In the genomic region with DNA sequence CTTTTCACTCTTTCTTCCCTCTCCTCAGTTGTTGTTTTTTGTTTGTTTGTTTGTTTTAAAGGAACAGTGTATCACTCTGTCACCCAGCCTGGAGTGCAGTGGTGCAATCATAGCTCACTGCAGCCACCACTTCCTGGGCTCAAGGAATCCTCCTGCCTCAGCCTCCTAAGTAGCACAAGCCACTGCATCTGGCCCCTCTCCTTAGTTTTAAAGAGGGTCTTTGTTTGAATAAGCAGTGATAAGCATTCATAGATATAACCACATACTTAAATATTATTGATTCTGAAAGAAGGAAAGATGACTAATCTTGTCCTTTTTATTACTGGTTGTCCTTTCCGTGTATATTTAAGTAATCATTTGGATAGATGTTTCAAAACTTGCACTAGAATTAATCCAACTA, we compare ENCODE assay signal across 18 cellular contexts. TPM values are rescaled to one million over a fixed set of nuclear protein-coding genes. Genes with fewer than 3 reads are reported as not detected.
A peak's percentile ranks its signal among the peaks of the same experiment; 100 is the strongest.
DNase-seq lines count a peak whose midpoint lies in the region; ATAC-seq and TF ChIP-seq lines count a peak whose summit lies in the region.
"Had no signal": no experiment of that assay in that cellular context is flagged by ENCODE, and none has a peak within 500 bp of the region (broad histone marks: within the 10 kb centered on the region; RNA-seq: fewer than 3 reads in every experiment).

No MANE protein-coding gene starts in this region.

- no peaks in the 10 kb centered on the region for H3K9me3 ChIP-seq in right lobe of liver
- no peaks in the 10 kb centered on the region for H3K9me3 ChIP-seq in ovary
- H3K9me3 ChIP-seq: HAP-1, MG63 had no signal

- CTCF ChIA-PET in Calu3 (lab: Charles Lee): no interaction called here

- TF ChIP-seq CTCF in Calu3 (IDR thresholded peaks at IDR 0.05; ENCODE audit: unreplicated experiment) (no peak), right lobe of liver (IDR thresholded peaks at IDR 0.05) (no peak), ovary (IDR thresholded peaks at IDR 0.05) (no peak)

- H3K4me3 Mint-ChIP-seq in stimulated activated naive CD8-positive, alpha-beta T cell treated with anti-CD3 and anti-CD28 coated beads, Interleukin-15, Interleukin-2, amounts not matched to agents 100 ng/mL and 50 ng/mL, for 24 hours: peak overlapping the region; percentile 15
- no peak overlapping the region for H3K4me3 Mint-ChIP-seq in activated T-helper 1 cell treated with anti-CD3 and anti-CD28 coated beads, Interleukin-12 subunit alpha, Interleukin-12 subunit beta, Interleukin-2, Interleukin-4 antibody, amounts not matched to agents 30 ng/mL and 10 ng/mL and 1 ng/mL, durations not matched to agents 14 hours and 24 hours and 36 hours
- no peak overlapping the region for H3K4me3 Mint-ChIP-seq in immature natural killer cell
- peak overlapping the region; percentile 27 to 34 for H3K4me3 Mint-ChIP-seq in stimulated activated naive CD8-positive, alpha-beta T cell treated with anti-CD3 and anti-CD28 coated beads, Interleukin-15, amount 100 ng/mL, for 72 hours
- no peak overlapping the region for H3K4me3 Mint-ChIP-seq in Calu3 (ENCODE audit: low read depth, unreplicated experiment)

- no peaks in the 10 kb centered on the region for H3K9me3 Mint-ChIP-seq in stimulated activated naive CD8-positive, alpha-beta T cell treated with anti-CD3 and anti-CD28 coated beads, Interleukin-15, Interleukin-2, amounts not matched to agents 100 ng/mL and 50 ng/mL, for 24 hours
- no peaks in the 10 kb centered on the region for H3K9me3 Mint-ChIP-seq in activated T-helper 1 cell treated with anti-CD3 and anti-CD28 coated beads, Interleukin-12 subunit alpha, Interleukin-12 subunit beta, Interleukin-2, Interleukin-4 antibody, amounts not matched to agents 30 ng/mL and 10 ng/mL and 1 ng/mL, durations not matched to agents 14 hours and 24 hours and 36 hours
- no peaks in the 10 kb centered on the region for H3K9me3 Mint-ChIP-seq in immature natural killer cell
- no peaks in the 10 kb centered on the region for H3K9me3 Mint-ChIP-seq in stimulated activated naive CD8-positive, alpha-beta T cell treated with anti-CD3 and anti-CD28 coated beads, Interleukin-15, amount 100 ng/mL, for 72 hours
- no peaks in the 10 kb centered on the region for H3K9me3 Mint-ChIP-seq in Calu3 (ENCODE audit: low read depth, unreplicated experiment)

- peaks cover 33% of the 10 kb centered on the region for H3K4me1 Mint-ChIP-seq in stimulated activated naive CD8-positive, alpha-beta T cell treated with anti-CD3 and anti-CD28 coated beads, Interleukin-15, Interleukin-2, amounts not matched to agents 100 ng/mL and 50 ng/mL, for 24 hours (ENCODE audit: low read depth)
- peaks cover 25% of the 10 kb centered on the region for H3K4me1 Mint-ChIP-seq in activated T-helper 1 cell treated with anti-CD3 and anti-CD28 coated beads, Interleukin-12 subunit alpha, Interleukin-12 subunit beta, Interleukin-2, Interleukin-4 antibody, amounts not matched to agents 30 ng/mL and 10 ng/mL and 1 ng/mL, durations not matched to agents 14 hours and 24 hours and 36 hours (ENCODE audit: low read depth)
- peaks cover 14 to 22% of the 10 kb centered on the region in 2 donors for H3K4me1 Mint-ChIP-seq in immature natural killer cell
- H3K4me1 Mint-ChIP-seq in stimulated activated naive CD8-positive, alpha-beta T cell treated with anti-CD3 and anti-CD28 coated beads, Interleukin-15, amount 100 ng/mL, for 72 hours: peaks cover 33% of the 10 kb centered on the region
- peaks cover 9% of the 10 kb centered on the region for H3K4me1 Mint-ChIP-seq in Calu3 (ENCODE audit: low read depth, unreplicated experiment)

- H3K4me1 ChIP-seq in right lobe of liver: no peaks in the 10 kb centered on the region
- H3K4me1 ChIP-seq in ovary (ENCODE audit: insufficient read depth): peaks cover 2% of the 10 kb centered on the region
- H3K4me1 ChIP-seq: HAP-1 had no signal

- TF ChIP-seq EP300 in ovary (IDR thresholded peaks at IDR 0.05): no peak

- no TSS peak for BruUV-seq in Calu3 (replicated peaks; lab: Mats Ljungman, UMichigan)

- H3K27me3 ChIP-seq in right lobe of liver (no peaks in the 10 kb centered on the region), ovary (no peaks in the 10 kb centered on the region)
- H3K27me3 ChIP-seq: MG63 had no signal

- WGBS in right lobe of liver (ENCODE audit: insufficient coverage, low coverage, low lambda C conversion rate, missing lambda C conversion rate): 39% methylated on average over 1 of the region's 1 CpG
- 56 to 79% (median 63%) methylated on average over 1 of the region's 1 CpG for WGBS in ovary, 3 donors

- H3K27me3 Mint-ChIP-seq in stimulated activated naive CD8-positive, alpha-beta T cell treated with anti-CD3 and anti-CD28 coated beads, Interleukin-15, Interleukin-2, amounts not matched to agents 100 ng/mL and 50 ng/mL, for 24 hours: no peaks in the 10 kb centered on the region
- H3K27me3 Mint-ChIP-seq in activated T-helper 1 cell treated with anti-CD3 and anti-CD28 coated beads, Interleukin-12 subunit alpha, Interleukin-12 subunit beta, Interleukin-2, Interleukin-4 antibody, amounts not matched to agents 30 ng/mL and 10 ng/mL and 1 ng/mL, durations not matched to agents 14 hours and 24 hours and 36 hours (ENCODE audit: insufficient read depth): no peaks in the 10 kb centered on the region
- H3K27me3 Mint-ChIP-seq in immature natural killer cell (ENCODE audit: low read depth in 3 of 3): no peaks in the 10 kb centered on the region
- no peaks in the 10 kb centered on the region for H3K27me3 Mint-ChIP-seq in stimulated activated naive CD8-positive, alpha-beta T cell treated with anti-CD3 and anti-CD28 coated beads, Interleukin-15, amount 100 ng/mL, for 72 hours
- H3K27me3 Mint-ChIP-seq in Calu3 (ENCODE audit: unreplicated experiment): no peaks in the 10 kb centered on the region

- H3K27ac Mint-ChIP-seq in stimulated activated naive CD8-positive, alpha-beta T cell treated with anti-CD3 and anti-CD28 coated beads, Interleukin-15, Interleukin-2, amounts not matched to agents 100 ng/mL and 50 ng/mL, for 24 hours: peak overlapping the region; percentile 92
- H3K27ac Mint-ChIP-seq in activated T-helper 1 cell treated with anti-CD3 and anti-CD28 coated beads, Interleukin-12 subunit alpha, Interleukin-12 subunit beta, Interleukin-2, Interleukin-4 antibody, amounts not matched to agents 30 ng/mL and 10 ng/mL and 1 ng/mL, durations not matched to agents 14 hours and 24 hours and 36 hours: peak overlapping the region; percentile 82
- H3K27ac Mint-ChIP-seq in immature natural killer cell (peak overlapping the region in 4 of 6 donors; percentile 9 to 80 (median 44)), Calu3 (ENCODE audit: unreplicated experiment) (no peak overlapping the region)
- H3K27ac Mint-ChIP-seq in stimulated activated naive CD8-positive, alpha-beta T cell treated with anti-CD3 and anti-CD28 coated beads, Interleukin-15, amount 100 ng/mL, for 72 hours: peak overlapping the region in 1 of 2 donors; percentile 22

- DNase-seq in stimulated activated naive CD8-positive, alpha-beta T cell treated with anti-CD3 and anti-CD28 coated beads, Interleukin-15, Interleukin-2, amounts not matched to agents 100 U/mL and 50 U/mL, for 24 hours: no peak
- no peak for DNase-seq in activated T-helper 1 cell treated with anti-CD3 and anti-CD28 coated beads, Interleukin-12 subunit alpha, Interleukin-12 subunit beta, Interleukin-2, Interleukin-4 antibody, amounts not matched to agents 30 ng/mL and 10 ng/mL and 1 ng/mL, durations not matched to agents 14 hours and 24 hours and 36 hours (ENCODE audit: low spot score)
- DNase-seq in immature natural killer cell: no peak
- DNase-seq in stimulated activated naive CD8-positive, alpha-beta T cell treated with anti-CD3 and anti-CD28 coated beads, Interleukin-15, amount 100 ng/mL, for 72 hours: no peak
- DNase-seq in Calu3: no peak
- no peak for DNase-seq in right lobe of liver
- no peak for DNase-seq in ovary
- DNase-seq: ACHN, AML-193, IMR-90, Karpas-422, MG63, NCI-H1092, NCI-H146, NCI-H2081, NCI-H774 had no signal

- H3K4me3 ChIP-seq in right lobe of liver: no peak overlapping the region
- H3K4me3 ChIP-seq in ovary: no peak overlapping the region
- H3K4me3 ChIP-seq: HAP-1, MG63 had no signal

- ATAC-seq in stimulated activated naive CD8-positive, alpha-beta T cell treated with anti-CD3 and anti-CD28 coated beads, Interleukin-15, Interleukin-2, amounts not matched to agents 100 U/mL and 50 U/mL, for 24 hours: no peak
- ATAC-seq in stimulated activated naive CD8-positive, alpha-beta T cell treated with anti-CD3 and anti-CD28 coated beads, Interleukin-15, amount 100 ng/mL, for 72 hours: peak; percentile 33
- no peak for ATAC-seq in right lobe of liver

- intact Hi-C loops in activated T-helper 1 cell treated with anti-CD3 and anti-CD28 coated beads, Interleukin-12 subunit alpha, Interleukin-12 subunit beta, Interleukin-2, Interleukin-4 antibody, amounts not matched to agents 30 ng/mL and 10 ng/mL and 1 ng/mL, durations not matched to agents 14 hours and 24 hours and 36 hours (cut with micrococcal nuclease): loop anchor here (2.0 kb wide), 1 partner anchor 480 kb away; no protein-coding TSS in a partner anchor
- intact Hi-C loops in Calu3 (cut with micrococcal nuclease; ENCODE audit: unreplicated experiment): no loop called here
- intact Hi-C loops in right lobe of liver (cut with DNase I): no loop called here
- intact Hi-C loops in ovary (cut with DNase I): no loop called here

- TF ChIP-seq POLR2A in right lobe of liver (IDR thresholded peaks at IDR 0.05) (no peak), ovary (IDR thresholded peaks at IDR 0.05) (no peak)

- H3K36me3 Mint-ChIP-seq in stimulated activated naive CD8-positive, alpha-beta T cell treated with anti-CD3 and anti-CD28 coated beads, Interleukin-15, Interleukin-2, amounts not matched to agents 100 ng/mL and 50 ng/mL, for 24 hours (ENCODE audit: low read depth): peaks cover 69% of the 10 kb centered on the region
- peaks cover 55% of the 10 kb centered on the region for H3K36me3 Mint-ChIP-seq in activated T-helper 1 cell treated with anti-CD3 and anti-CD28 coated beads, Interleukin-12 subunit alpha, Interleukin-12 subunit beta, Interleukin-2, Interleukin-4 antibody, amounts not matched to agents 30 ng/mL and 10 ng/mL and 1 ng/mL, durations not matched to agents 14 hours and 24 hours and 36 hours (ENCODE audit: low read depth)
- peaks cover 15 to 49% (median 35%) of the 10 kb centered on the region in 3 donors for H3K36me3 Mint-ChIP-seq in immature natural killer cell
- peaks cover 10% of the 10 kb centered on the region for H3K36me3 Mint-ChIP-seq in Calu3 (ENCODE audit: insufficient read depth, unreplicated experiment)

- no peak overlapping the region for H3K27ac ChIP-seq in right lobe of liver
- H3K27ac ChIP-seq in ovary: no peak overlapping the region

- H3K36me3 ChIP-seq in right lobe of liver (peaks cover 0 to 71% (median 29%) of the 10 kb centered on the region in 4 donors), ovary (no peaks in the 10 kb centered on the region)

RNA-seq across cellular contexts. Expression of a gene that starts 26.7 kb away (rescaled TPM):
- total RNA-seq in activated T-helper 1 cell treated with anti-CD3 and anti-CD28 coated beads, Interleukin-12 subunit alpha, Interleukin-12 subunit beta, Interleukin-2, Interleukin-4 antibody, amounts not matched to agents 30 ng/mL and 10 ng/mL and 1 ng/mL, durations not matched to agents 14 hours and 24 hours and 36 hours: 40.3 and 42.4 TPM in 2 replicates
- 10 to 100 TPM; 24.2 to 67.6 (median 36.3) TPM for polyA plus RNA-seq in immature natural killer cell
- total RNA-seq in Calu3 (2022): 14.7 and 15.6 TPM in 2 replicates
- total RNA-seq in right lobe of liver: 10 to 100 TPM; 21.6 to 47.4 (median 29.2) TPM
- total RNA-seq in ovary: 10 to 100 TPM; 38.4 to 65.2 (median 46.1) TPM
- polyA plus RNA-seq in ovary: 10 to 100 TPM; 40.8 to 49.6 TPM

Comparison
In these comparisons a context has a peak if more than half of its experiments do, and no peak if none do; other contexts are left out.
1. H3K4me3 Mint-ChIP-seq: peak in stimulated activated naive CD8-positive, alpha-beta T cell treated with anti-CD3 and anti-CD28 coated beads, Interleukin-15, Interleukin-2, amounts not matched to agents 100 ng/mL and 50 ng/mL, for 24 hours (single experiment) and stimulated activated naive CD8-positive, alpha-beta T cell treated with anti-CD3 and anti-CD28 coated beads, Interleukin-15, amount 100 ng/mL, for 72 hours (2 of 2); none in activated T-helper 1 cell treated with anti-CD3 and anti-CD28 coated beads, Interleukin-12 subunit alpha, Interleukin-12 subunit beta, Interleukin-2, Interleukin-4 antibody, amounts not matched to agents 30 ng/mL and 10 ng/mL and 1 ng/mL, durations not matched to agents 14 hours and 24 hours and 36 hours (single experiment), immature natural killer cell (0 of 5) and Calu3 (single experiment).